27 cellular contexts compared by ENCODE assay signal in the genomic region with DNA sequence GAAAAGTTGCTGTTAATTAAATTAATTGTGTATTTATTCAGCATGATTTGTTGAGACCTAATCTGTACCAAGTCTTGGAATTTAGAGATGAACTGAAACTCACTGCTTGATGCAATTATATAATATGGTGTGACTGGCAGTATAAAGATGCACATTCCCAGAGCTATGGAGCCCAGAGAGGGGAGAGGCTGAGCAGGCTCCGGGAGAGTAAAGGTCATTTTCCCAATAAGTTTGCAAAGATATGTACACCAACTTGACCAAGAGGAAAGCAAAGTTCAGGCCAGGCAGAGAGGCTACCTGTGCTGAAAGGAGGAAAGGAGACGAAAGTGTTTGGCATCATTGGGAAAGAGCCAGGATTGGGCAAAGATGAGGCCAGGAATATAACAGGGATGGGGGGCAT.
DNase-seq lines count a peak whose midpoint lies in the region; ATAC-seq, FAIRE-seq and TF ChIP-seq lines count a peak whose summit lies in the region.
"Had no signal": no experiment of that assay in that cellular context is flagged by ENCODE, and none has a peak within 500 bp of the region (broad histone marks: within the 10 kb centered on the region; RNA-seq: fewer than 3 reads in every experiment).

No MANE protein-coding gene starts in this region.

- no peak overlapping the region for H3K4me2 ChIP-seq in HepG2 (ENCODE audit: low read depth, low read length)
- H3K4me2 ChIP-seq in osteoblast (ENCODE audit: insufficient read depth, low read length), result no peak overlapping the region
- H3K4me2 ChIP-seq: A549 had no signal

- no peak overlapping the region for H3K27ac ChIP-seq in liver (ENCODE audit: low read depth in 1 of 2, low read length in 2 of 2)
- H3K27ac ChIP-seq in HepG2 (ENCODE audit: extremely low read length, insufficient read depth, low read length), result no peak overlapping the region
- H3K27ac ChIP-seq in right atrium auricular region, result no peak overlapping the region
- no peak overlapping the region for H3K27ac ChIP-seq in osteoblast (ENCODE audit: low read depth, low read length)
- peak overlapping the region; percentile 26 for H3K27ac ChIP-seq in upper lobe of right lung
- H3K27ac ChIP-seq: A549, C4-2B, RWPE1, SK-N-MC had no signal

- H3K36me3 ChIP-seq in liver (ENCODE audit: control insufficient read depth in 4 of 4, insufficient read depth in 3 of 4, low read depth in 1 of 4, low read length in 3 of 4), result no peaks in the 10 kb centered on the region
- no peaks in the 10 kb centered on the region for H3K36me3 ChIP-seq in HepG2 (replicated peaks in 1 of 2; ENCODE audit: control insufficient read depth in 1 of 2, insufficient read depth in 2 of 2, low read length in 2 of 2)
- H3K36me3 ChIP-seq in right atrium auricular region, result no peaks in the 10 kb centered on the region
- H3K36me3 ChIP-seq in osteoblast (ENCODE audit: insufficient read depth, low read length), result no peaks in the 10 kb centered on the region
- no peaks in the 10 kb centered on the region for H3K36me3 ChIP-seq in upper lobe of right lung

- 48% methylated on average over 2 of the region's 2 CpGs for WGBS in liver
- 5% methylated on average over 2 of the region's 2 CpGs for WGBS in HepG2 (ENCODE audit: low lambda C conversion rate)

- H3K4me1 ChIP-seq in liver (ENCODE audit: control insufficient read depth in 4 of 4, insufficient read depth in 4 of 4, low read length in 3 of 4), result no peaks in the 10 kb centered on the region
- H3K4me1 ChIP-seq in HepG2 (ENCODE audit: insufficient read depth, low read length), result no peaks in the 10 kb centered on the region
- peaks cover 0 to 8% of the 10 kb centered on the region in 2 donors for H3K4me1 ChIP-seq in right atrium auricular region
- no peaks in the 10 kb centered on the region for H3K4me1 ChIP-seq in osteoblast (ENCODE audit: insufficient read depth, low read length)
- H3K4me1 ChIP-seq in upper lobe of right lung, result no peaks in the 10 kb centered on the region
- H3K4me1 ChIP-seq: A549 had no signal

- H3K4me3 ChIP-seq in liver (ENCODE audit: low read depth in 1 of 3, low read length in 3 of 3) (no peak overlapping the region), HepG2 (replicated peaks in 1 of 3; ENCODE audit: insufficient read depth in 1 of 3, low read depth in 2 of 3, low read length in 3 of 3) (no peak overlapping the region), right atrium auricular region (no peak overlapping the region), osteoblast (ENCODE audit: insufficient read depth, low read length) (no peak overlapping the region), upper lobe of right lung (no peak overlapping the region)
- H3K4me3 ChIP-seq: A549, SK-N-MC had no signal

- in situ Hi-C loops in HepG2 (cut with HindIII; ENCODE audit: extremely low pct_ligation_motif_present, low pct_unique_long_range_greater_than_20kb), result no loop called here

- no TSS peak for BruUV-seq in HepG2 (replicated peaks; lab: Mats Ljungman, UMichigan)

- no peaks in the 10 kb centered on the region for H4K20me1 ChIP-seq in HepG2 (ENCODE audit: insufficient read depth, low read length)
- H4K20me1 ChIP-seq in osteoblast (ENCODE audit: insufficient read depth, low read length), result no peaks in the 10 kb centered on the region

- H3K9me3 ChIP-seq in liver (ENCODE audit: control insufficient read depth in 4 of 4, low read length in 3 of 4), result no peaks in the 10 kb centered on the region
- H3K9me3 ChIP-seq in HepG2 (ENCODE audit: low read length), result no peaks in the 10 kb centered on the region
- H3K9me3 ChIP-seq in right atrium auricular region, result no peaks in the 10 kb centered on the region
- no peaks in the 10 kb centered on the region for H3K9me3 ChIP-seq in osteoblast (ENCODE audit: low read depth, low read length)
- no peaks in the 10 kb centered on the region for H3K9me3 ChIP-seq in upper lobe of right lung
- H3K9me3 ChIP-seq: A549 had no signal

- H3K9ac ChIP-seq in liver (ENCODE audit: low read depth in 1 of 2, low read length in 2 of 2), result no peak overlapping the region
- H3K9ac ChIP-seq in HepG2 (ENCODE audit: insufficient read depth, low read depth, low read length), result no peak overlapping the region

- FAIRE-seq in HepG2 (lab: Jason Lieb, UNC), result no peak
- FAIRE-seq: A549, GM18507, H54, HTR-8/SVneo had no signal

- no peak for TF ChIP-seq CTCF in liver (IDR thresholded peaks at IDR 0.05; ENCODE audit: low read depth, low read length, missing input control)
- TF ChIP-seq CTCF in HepG2 (CRISPR knock-in tag; IDR thresholded peaks at IDR 0.05), result no peak
- no peak for TF ChIP-seq CTCF in right atrium auricular region (IDR thresholded peaks at IDR 0.05)
- no peak for TF ChIP-seq CTCF in osteoblast (IDR thresholded peaks at IDR 0.05; ENCODE audit: extremely low read depth, low read depth, low read length)
- TF ChIP-seq CTCF in upper lobe of right lung (IDR thresholded peaks at IDR 0.05), result no peak

- TF ChIP-seq EP300 in HepG2 (IDR thresholded peaks at IDR 0.05; ENCODE audit: low read depth in 2 of 2, low read length in 2 of 2), result no peak
- no peak for TF ChIP-seq EP300 in HepG2 (CRISPR knock-in tag; IDR thresholded peaks at IDR 0.05; ENCODE audit: borderline replicate concordance)

- intact Hi-C loops in HepG2 (cut with micrococcal nuclease; ENCODE audit: unreplicated experiment), result no loop called here
- intact Hi-C loops in upper lobe of right lung (cut with DNase I), result no loop called here
- intact Hi-C loops in posterior cingulate gyrus (cut with DNase I), result no loop called here

- TF ChIP-seq RAD21 in liver (IDR thresholded peaks at IDR 0.05) (no peak), HepG2 (CRISPR knock-in tag; IDR thresholded peaks at IDR 0.05) (no peak)

- CTCF ChIA-PET in HepG2 (lab: Yijun Ruan, JAX; ENCODE audit: low intra/inter-chr PET ratio, low total read pairs), result no interaction called here

- no peaks in the 10 kb centered on the region for H3K79me2 ChIP-seq in HepG2 (ENCODE audit: insufficient read depth, low read length)
- no peaks in the 10 kb centered on the region for H3K79me2 ChIP-seq in osteoblast (ENCODE audit: insufficient read depth, low read length)

- POLR2A ChIA-PET in HepG2 (lab: Yijun Ruan, JAX), result interaction anchor here (1.6 kb wide), 1 partner anchor 10 kb away, joined by 4 read pairs; no protein-coding TSS in a partner anchor

- no peaks in the 10 kb centered on the region for H3K27me3 ChIP-seq in liver (ENCODE audit: control insufficient read depth in 4 of 4, insufficient read depth in 4 of 4, low read length in 3 of 4)
- H3K27me3 ChIP-seq in HepG2 (ENCODE audit: control insufficient read depth in 1 of 2, insufficient read depth in 2 of 2, low read length in 2 of 2), result no peaks in the 10 kb centered on the region
- no peaks in the 10 kb centered on the region for H3K27me3 ChIP-seq in right atrium auricular region
- no peaks in the 10 kb centered on the region for H3K27me3 ChIP-seq in osteoblast (ENCODE audit: insufficient read depth, low read length)
- no peaks in the 10 kb centered on the region for H3K27me3 ChIP-seq in upper lobe of right lung

- DNase-seq in HepG2 (ENCODE audit: low spot score), result no peak
- peak; percentile 40 for DNase-seq in right atrium auricular region (ENCODE audit: low spot score)
- no peak for DNase-seq in osteoblast (ENCODE audit: insufficient read length, low spot score, missing footprints)
- no peak for DNase-seq in upper lobe of right lung
- DNase-seq in LoVo (ENCODE audit: low spot score), result no peak
- DNase-seq in posterior cingulate gyrus, result no peak
- no peak for DNase-seq in AG08395 (ENCODE audit: low spot score)
- DNase-seq: CD8-positive, alpha-beta memory T cell; DMS153; DND-41; KG1; MM.1S; NCI-H1048; NCI-H1417; NCI-H1694; NCI-H2081; NCI-H2227 treated with DMSO at 0.1 percent for 48 hours; NCI-H526 treated with DMSO at 0.1 percent for 48 hours had no signal

- H2AFZ ChIP-seq in HepG2 (ENCODE audit: low read length), result no peak overlapping the region
- peak overlapping the region; percentile 86 for H2AFZ ChIP-seq in osteoblast (ENCODE audit: low read length)

- no peak for ATAC-seq in HepG2
- no peak for ATAC-seq in upper lobe of right lung
- ATAC-seq: A549, Panc1 had no signal

- TF ChIP-seq POLR2A in HepG2 (IDR thresholded peaks at IDR 0.05; ENCODE audit: insufficient read depth in 1 of 2, low read depth in 2 of 2, low read length in 2 of 2), result no peak

TF ChIP-seq in liver, 16 proteins besides CTCF, POLR2A, EP300 and RAD21:
- TF ChIP-seq TAF1 (conservative IDR thresholded peaks at IDR 0.05), result no peak
- TF ChIP-seq NR2F2 (IDR thresholded peaks at IDR 0.05), result peak; percentile 1

TF ChIP-seq in HepG2, 621 proteins besides CTCF, POLR2A, EP300 and RAD21:
- TF ChIP-seq RBM39 (IDR thresholded peaks at IDR 0.05; ENCODE audit: low read depth, low read length, poor library complexity, severe bottlenecking) (no peak), SMYD3 (CRISPR knock-in tag; IDR thresholded peaks at IDR 0.05) (no peak), ZNF558 (CRISPR knock-in tag; IDR thresholded peaks at IDR 0.05; ENCODE audit: borderline replicate concordance) (no peak), ZNF501 (CRISPR knock-in tag; IDR thresholded peaks at IDR 0.05) (no peak), ZNF629 (CRISPR knock-in tag; conservative IDR thresholded peaks at IDR 0.05) (no peak), RXRB (CRISPR knock-in tag; IDR thresholded peaks at IDR 0.05; ENCODE audit: borderline replicate concordance) (no peak), ZNF276 (CRISPR knock-in tag; IDR thresholded peaks at IDR 0.05; ENCODE audit: low read depth) (no peak), SALL2 (CRISPR knock-in tag; IDR thresholded peaks at IDR 0.05) (no peak)
